8 cellular contexts compared by ENCODE assay signal in genomic region chr12:47717443-47718193, GRCh38. TPM values are rescaled to one million over a fixed set of nuclear protein-coding genes. Genes with fewer than 3 reads are reported as not detected.
DNase-seq lines count a peak whose midpoint lies in the region; ATAC-seq and TF ChIP-seq lines count a peak whose summit lies in the region.

No MANE protein-coding gene starts in this region.

- H3K27ac ChIP-seq in fibroblast of lung (ENCODE audit: insufficient read depth, low read length) (peak overlapping the region; percentile 60), muscle layer of colon (ENCODE audit: low read depth, low read length) (peak overlapping the region; percentile 86), substantia nigra (ENCODE audit: low read depth, low read length, poor library complexity, severe bottlenecking) (peak overlapping the region; percentile 91)

- intact Hi-C loops in Caco-2 (cut with micrococcal nuclease; ENCODE audit: unreplicated experiment) = no loop called here
- intact Hi-C loops in activated T-helper 1 cell treated with anti-CD3 and anti-CD28 coated beads, Interleukin-12 subunit alpha, Interleukin-12 subunit beta, Interleukin-2, Interleukin-4 antibody, amounts not matched to agents 30 ng/mL and 10 ng/mL and 1 ng/mL, durations not matched to agents 14 hours and 24 hours and 36 hours (cut with micrococcal nuclease) = no loop called here

- no peak overlapping the region for H3K4me3 Mint-ChIP-seq in Caco-2 (ENCODE audit: unreplicated experiment)
- peak overlapping the region; percentile 60 for H3K4me3 Mint-ChIP-seq in activated T-helper 1 cell treated with anti-CD3 and anti-CD28 coated beads, Interleukin-12 subunit alpha, Interleukin-12 subunit beta, Interleukin-2, Interleukin-4 antibody, amounts not matched to agents 30 ng/mL and 10 ng/mL and 1 ng/mL, durations not matched to agents 14 hours and 24 hours and 36 hours

- H3K9me3 Mint-ChIP-seq in Caco-2 (ENCODE audit: unreplicated experiment) = no peaks in the 10 kb centered on the region
- H3K9me3 Mint-ChIP-seq in activated T-helper 1 cell treated with anti-CD3 and anti-CD28 coated beads, Interleukin-12 subunit alpha, Interleukin-12 subunit beta, Interleukin-2, Interleukin-4 antibody, amounts not matched to agents 30 ng/mL and 10 ng/mL and 1 ng/mL, durations not matched to agents 14 hours and 24 hours and 36 hours = no peaks in the 10 kb centered on the region

- no peaks in the 10 kb centered on the region for H3K79me2 ChIP-seq in fibroblast of lung (ENCODE audit: control insufficient read depth, insufficient read depth, low read length)

- H3K27ac Mint-ChIP-seq in Caco-2 (ENCODE audit: unreplicated experiment) = no peak overlapping the region
- H3K27ac Mint-ChIP-seq in activated T-helper 1 cell treated with anti-CD3 and anti-CD28 coated beads, Interleukin-12 subunit alpha, Interleukin-12 subunit beta, Interleukin-2, Interleukin-4 antibody, amounts not matched to agents 30 ng/mL and 10 ng/mL and 1 ng/mL, durations not matched to agents 14 hours and 24 hours and 36 hours = peak overlapping the region; percentile 45

- DNase-seq in Caco-2 (peak in 1 of 2 experiments; percentile 70), NOMO-1 treated with DMSO at 0.1 percent for 48 hours (lab: John Stamatoyannopoulos, UW; ENCODE audit: unreplicated experiment) (peak; percentile 55), fibroblast of lung (ENCODE audit: low read depth in 2 of 2) (peak; percentile 62 to 91), substantia nigra (lab: John Stamatoyannopoulos, UW) (peak in 46 of 49 donors; percentile 24 to 89 (median 76))
- peak; percentile 42 for DNase-seq in activated T-helper 1 cell treated with anti-CD3 and anti-CD28 coated beads, Interleukin-12 subunit alpha, Interleukin-12 subunit beta, Interleukin-2, Interleukin-4 antibody, amounts not matched to agents 30 ng/mL and 10 ng/mL and 1 ng/mL, durations not matched to agents 14 hours and 24 hours and 36 hours (ENCODE audit: low spot score)

- H3K36me3 ChIP-seq in Caco-2 (ENCODE audit: control insufficient read depth, insufficient read depth, low read length) (no peaks in the 10 kb centered on the region), fibroblast of lung (ENCODE audit: control insufficient read depth, insufficient read depth, low read length) (no peaks in the 10 kb centered on the region), muscle layer of colon (ENCODE audit: insufficient read depth, low read length) (no peaks in the 10 kb centered on the region)

- H3K27me3 Mint-ChIP-seq in Caco-2 (ENCODE audit: insufficient read depth, unreplicated experiment) = no peaks in the 10 kb centered on the region
- H3K27me3 Mint-ChIP-seq in activated T-helper 1 cell treated with anti-CD3 and anti-CD28 coated beads, Interleukin-12 subunit alpha, Interleukin-12 subunit beta, Interleukin-2, Interleukin-4 antibody, amounts not matched to agents 30 ng/mL and 10 ng/mL and 1 ng/mL, durations not matched to agents 14 hours and 24 hours and 36 hours (ENCODE audit: insufficient read depth) = peaks cover under 1% of the 10 kb centered on the region

- H3K9me3 ChIP-seq in Caco-2 (no peaks in the 10 kb centered on the region), fibroblast of lung (ENCODE audit: control insufficient read depth, insufficient read depth, low read depth, low read length) (no peaks in the 10 kb centered on the region), muscle layer of colon (ENCODE audit: low read length) (no peaks in the 10 kb centered on the region)

- H3K4me3 ChIP-seq in Caco-2 (ENCODE audit: low read depth, low read length) (no peak overlapping the region), fibroblast of lung (replicated peaks in 1 of 4; ENCODE audit: control extremely low read depth in 1 of 4, insufficient read depth in 1 of 4, low read depth in 3 of 4, low read length in 4 of 4) (no peak overlapping the region), muscle layer of colon (ENCODE audit: low read depth in 1 of 2, low read length in 2 of 2) (peak overlapping the region; percentile 10 to 17)

- POLR2A ChIA-PET in Caco-2 (lab: Charles Lee) = no interaction called here

- H3K4me2 ChIP-seq in fibroblast of lung (ENCODE audit: extremely low read depth, insufficient read depth, low read length) = no peak overlapping the region

- peaks cover 14% of the 10 kb centered on the region for H3K4me1 Mint-ChIP-seq in Caco-2 (ENCODE audit: low read depth, unreplicated experiment)
- peaks cover 48% of the 10 kb centered on the region for H3K4me1 Mint-ChIP-seq in activated T-helper 1 cell treated with anti-CD3 and anti-CD28 coated beads, Interleukin-12 subunit alpha, Interleukin-12 subunit beta, Interleukin-2, Interleukin-4 antibody, amounts not matched to agents 30 ng/mL and 10 ng/mL and 1 ng/mL, durations not matched to agents 14 hours and 24 hours and 36 hours (ENCODE audit: low read depth)

- CTCF ChIA-PET in Caco-2 (lab: Charles Lee) = interaction anchor here (1.0 to 1.9 kb wide), 2 partner anchors 26 to 55 kb away, joined by 4 to 6 read pairs; partner anchors contain the start of gene SLC48A1

- TF ChIP-seq CTCF in Caco-2 (IDR thresholded peaks at IDR 0.05; ENCODE audit: insufficient read depth in 1 of 2, low read depth in 1 of 2, low read length in 1 of 2, severe bottlenecking in 1 of 2, unreplicated experiment in 1 of 2) (peak; percentile 40 to 92), fibroblast of lung (conservative IDR thresholded peaks at IDR 0.05 in 1 of 2, IDR thresholded peaks at IDR 0.05 in 1 of 2; ENCODE audit: low read depth in 1 of 2, low read length in 2 of 2) (peak; percentile 78 to 96)

- peak overlapping the region; percentile 45 for H2AFZ ChIP-seq in fibroblast of lung (ENCODE audit: low read length)

- no peaks in the 10 kb centered on the region for H4K20me1 ChIP-seq in fibroblast of lung (ENCODE audit: control insufficient read depth, extremely low read depth, insufficient read depth, low read length)

- no peaks in the 10 kb centered on the region for H3K36me3 Mint-ChIP-seq in Caco-2 (ENCODE audit: insufficient read depth, unreplicated experiment)
- H3K36me3 Mint-ChIP-seq in activated T-helper 1 cell treated with anti-CD3 and anti-CD28 coated beads, Interleukin-12 subunit alpha, Interleukin-12 subunit beta, Interleukin-2, Interleukin-4 antibody, amounts not matched to agents 30 ng/mL and 10 ng/mL and 1 ng/mL, durations not matched to agents 14 hours and 24 hours and 36 hours (ENCODE audit: low read depth) = no peaks in the 10 kb centered on the region

- ATAC-seq in HG03521 (IDR thresholded peaks at IDR 0.05; ENCODE audit: unreplicated experiment) = peak; percentile 57
- ATAC-seq in HG03520 (IDR thresholded peaks at IDR 0.05; ENCODE audit: unreplicated experiment) = no peak

- H3K9ac ChIP-seq in fibroblast of lung (ENCODE audit: insufficient read depth, low read length) = peak overlapping the region; percentile 52
- no peak overlapping the region for H3K9ac ChIP-seq in muscle layer of colon (ENCODE audit: low read length)

- no TSS peak for BruUV-seq in Caco-2 (replicated peaks; lab: Mats Ljungman, UMichigan)

- peaks cover 9% of the 10 kb centered on the region; the same call in 1 of the 2 replicates for H3K4me1 ChIP-seq in Caco-2
- H3K4me1 ChIP-seq in fibroblast of lung (ENCODE audit: control insufficient read depth, extremely low read depth, insufficient read depth, low read length) = peaks cover 8% of the 10 kb centered on the region
- peaks cover 42% of the 10 kb centered on the region for H3K4me1 ChIP-seq in muscle layer of colon (ENCODE audit: insufficient read depth, low read length)

- H3K27me3 ChIP-seq in Caco-2 (replicated peaks; ENCODE audit: control insufficient read depth, insufficient read depth, low read length) (no peaks in the 10 kb centered on the region), fibroblast of lung (ENCODE audit: control insufficient read depth, insufficient read depth, low read length) (no peaks in the 10 kb centered on the region), muscle layer of colon (ENCODE audit: control insufficient read depth in 1 of 2, insufficient read depth in 2 of 2, low read length in 2 of 2) (no peaks in the 10 kb centered on the region)

RNA-seq across cellular contexts. Expression of gene ENDOU, which starts 7.7 kb away (rescaled TPM):
- total RNA-seq in Caco-2 (2022) (0.43 and 0.53 TPM in 2 replicates), fibroblast of lung (0.17 TPM in 1 of 2 replicates, not detected in the other)
- total RNA-seq in activated T-helper 1 cell treated with anti-CD3 and anti-CD28 coated beads, Interleukin-12 subunit alpha, Interleukin-12 subunit beta, Interleukin-2, Interleukin-4 antibody, amounts not matched to agents 30 ng/mL and 10 ng/mL and 1 ng/mL, durations not matched to agents 14 hours and 24 hours and 36 hours = not detected in 2 replicates
- polyA plus RNA-seq in fibroblast of lung = 0.07 and 0.09 TPM in 2 replicates
- not detected in 2 replicates for polyA plus RNA-seq in fibroblast of lung (2012)
- polyA minus RNA-seq in fibroblast of lung (ENCODE audit: low replicate concordance) = not detected in 2 replicates

RNA-seq across cellular contexts. Expression of gene RPAP3, which starts 11.8 kb away (rescaled TPM):
- total RNA-seq in Caco-2 (2022) (58.1 and 67.7 TPM in 2 replicates), fibroblast of lung (11.3 and 12.1 TPM in 2 replicates)
- 61.2 and 64.9 TPM in 2 replicates for total RNA-seq in activated T-helper 1 cell treated with anti-CD3 and anti-CD28 coated beads, Interleukin-12 subunit alpha, Interleukin-12 subunit beta, Interleukin-2, Interleukin-4 antibody, amounts not matched to agents 30 ng/mL and 10 ng/mL and 1 ng/mL, durations not matched to agents 14 hours and 24 hours and 36 hours
- 21.0 and 23.8 TPM in 2 replicates for polyA plus RNA-seq in fibroblast of lung
- polyA plus RNA-seq in fibroblast of lung (2012) = 17.3 and 19.8 TPM in 2 replicates
- 0.11 and 0.12 TPM in 2 replicates for polyA minus RNA-seq in fibroblast of lung (ENCODE audit: low replicate concordance)

RNA-seq across cellular contexts. Expression of gene RAPGEF3, which starts 41.1 kb away (rescaled TPM):
- total RNA-seq in Caco-2 (2022) = 1.2 and 2.3 TPM in 2 replicates
- 4.7 and 6.5 TPM in 2 replicates for total RNA-seq in activated T-helper 1 cell treated with anti-CD3 and anti-CD28 coated beads, Interleukin-12 subunit alpha, Interleukin-12 subunit beta, Interleukin-2, Interleukin-4 antibody, amounts not matched to agents 30 ng/mL and 10 ng/mL and 1 ng/mL, durations not matched to agents 14 hours and 24 hours and 36 hours
- total RNA-seq in fibroblast of lung = 1.0 and 2.8 TPM in 2 replicates
- polyA plus RNA-seq in fibroblast of lung = 0.83 and 0.95 TPM in 2 replicates
- 0.93 and 1.2 TPM in 2 replicates for polyA plus RNA-seq in fibroblast of lung (2012)
- polyA minus RNA-seq in fibroblast of lung (ENCODE audit: low replicate concordance) = 2.3 and 4.2 TPM in 2 replicates

RNA-seq across cellular contexts. Expression of gene SLC48A1, which starts 55.4 kb away (rescaled TPM):
- total RNA-seq in Caco-2 (2022) = 34.3 and 37.5 TPM in 2 replicates
- total RNA-seq in activated T-helper 1 cell treated with anti-CD3 and anti-CD28 coated beads, Interleukin-12 subunit alpha, Interleukin-12 subunit beta, Interleukin-2, Interleukin-4 antibody, amounts not matched to agents 30 ng/mL and 10 ng/mL and 1 ng/mL, durations not matched to agents 14 hours and 24 hours and 36 hours = 12.7 TPM in 2 replicates
- 12.8 and 18.7 TPM in 2 replicates for total RNA-seq in fibroblast of lung
- 8.9 and 9.0 TPM in 2 replicates for polyA plus RNA-seq in fibroblast of lung
- polyA plus RNA-seq in fibroblast of lung (2012) = 12.1 and 13.2 TPM in 2 replicates
- 20.9 and 22.7 TPM in 2 replicates for polyA minus RNA-seq in fibroblast of lung (ENCODE audit: low replicate concordance)

Comparison
In these comparisons a context has a peak if more than half of its experiments do, and no peak if none do; other contexts are left out.
1. H3K4me3 ChIP-seq: peak in muscle layer of colon (2 of 2); none in Caco-2 (single experiment) and fibroblast of lung (0 of 4).
2. Peak in every context shown above with its lines, with median percentiles within 50 percentile points of each other: H3K27ac ChIP-seq.